Comparison of ENCODE assay signal across 9 cellular contexts in genomic region chr3:124217542-124217941, GRCh38.
A peak's percentile ranks its signal among the peaks of the same experiment; 100 is the strongest.
DNase-seq lines count a peak whose midpoint lies in the region; ATAC-seq, FAIRE-seq and TF ChIP-seq lines count a peak whose summit lies in the region.
"Had no signal": no experiment of that assay in that cellular context is flagged by ENCODE, and none has a peak within 500 bp of the region (broad histone marks: within the 10 kb centered on the region; RNA-seq: fewer than 3 reads in every experiment).

No MANE protein-coding gene starts in this region.

- TF ChIP-seq RAD21 in K562 (CRISPR knock-in tag; conservative IDR thresholded peaks at IDR 0.05 in 1 of 2, IDR thresholded peaks at IDR 0.05 in 1 of 2): no peak

- H2AFZ ChIP-seq in K562 (ENCODE audit: low read depth, low read length): no peak overlapping the region

- H3K27me3 ChIP-seq in K562 (ENCODE audit: control insufficient read depth in 2 of 2, insufficient read depth in 2 of 2, low read length in 2 of 2): no peaks in the 10 kb centered on the region
- H3K27me3 ChIP-seq in left lung: no peaks in the 10 kb centered on the region

- H3K27ac ChIP-seq in K562 (ENCODE audit: extremely low read depth, low read depth, low read length): no peak overlapping the region
- no peak overlapping the region for H3K27ac ChIP-seq in left lung

- H3K4me1 ChIP-seq in K562 (replicated peaks in 1 of 2; ENCODE audit: control insufficient read depth in 2 of 2, insufficient read depth in 2 of 2, low read length in 2 of 2) (no peaks in the 10 kb centered on the region), left lung (no peaks in the 10 kb centered on the region)

- ATAC-seq in K562: peak; percentile 57; the same call in 2 of the 3 replicates
- peak; percentile 90 for ATAC-seq in left lung

- DNase-seq in EH (ENCODE audit: low read depth) (peak; percentile 84), K562 (ENCODE audit: extremely low read depth in 1 of 4, low spot score in 3 of 4) (peak; percentile 20 to 43 (median 38)), left lung (peak in 1 of 2 donors; percentile 41), NCI-H345 (lab: John Stamatoyannopoulos, UW) (no peak), DMS153 (lab: John Stamatoyannopoulos, UW) (no peak), NCI-H526 (lab: John Stamatoyannopoulos, UW) (no peak)
- peak; percentile 70 for DNase-seq in Jurkat, Clone E6-1 (ENCODE audit: low read depth, low spot score)
- DNase-seq in activated effector memory CD4-positive, alpha-beta T cell treated with Interleukin-2 at 50 U/mL for 16 hours: no peak

- no peak overlapping the region for H3K4me2 ChIP-seq in K562 (ENCODE audit: insufficient read depth, low read length)

- H3K4me3 ChIP-seq in Jurkat, Clone E6-1 (ENCODE audit: low read length): no peak overlapping the region
- H3K4me3 ChIP-seq in K562 (no peak overlapping the region), left lung (no peak overlapping the region)

- in situ Hi-C loops in K562 (cut with MboI): no loop called here

- no peak for FAIRE-seq in K562 (lab: Jason Lieb, UNC)
- FAIRE-seq: colon had no signal

- H3K36me3 ChIP-seq in K562 (ENCODE audit: control insufficient read depth, insufficient read depth, low read length) (no peaks in the 10 kb centered on the region), left lung (no peaks in the 10 kb centered on the region)

- TF ChIP-seq CTCF in K562 (IDR thresholded peaks at IDR 0.05 in 2 of 3, conservative IDR thresholded peaks at IDR 0.05 in 1 of 3; ENCODE audit: insufficient read depth in 2 of 3, low read depth in 1 of 3, low read length in 3 of 3) (no peak), left lung (IDR thresholded peaks at IDR 0.05) (no peak)

- no peaks in the 10 kb centered on the region for H3K9me1 ChIP-seq in K562 (ENCODE audit: control insufficient read depth, insufficient read depth, low read length)

- no peaks in the 10 kb centered on the region for H4K20me1 ChIP-seq in K562 (replicated peaks; ENCODE audit: control insufficient read depth, insufficient read depth, low read length)

- no peak for TF ChIP-seq EP300 in K562 (IDR thresholded peaks at IDR 0.05; ENCODE audit: low read length)

- no peak overlapping the region for H3K9ac ChIP-seq in K562 (ENCODE audit: insufficient read depth in 1 of 2, low read depth in 2 of 2, low read length in 2 of 2)

- H3K79me2 ChIP-seq in K562 (ENCODE audit: control insufficient read depth, insufficient read depth, low read length): no peaks in the 10 kb centered on the region

- POLR2A ChIA-PET in K562 (lab: Yijun Ruan, JAX): no interaction called here

- CTCF ChIA-PET in K562 (lab: Yijun Ruan, JAX; ENCODE audit: low intra/inter-chr PET ratio): no interaction called here

- no TSS peak for BruUV-seq in K562 (replicated peaks; lab: Mats Ljungman, UMichigan)

- TF ChIP-seq POLR2A in K562 (conservative IDR thresholded peaks at IDR 0.05): no peak

- intact Hi-C loops in K562 (cut with micrococcal nuclease) (no loop called here), left lung (cut with DNase I) (no loop called here)

- H3K9me3 ChIP-seq in K562 (replicated peaks; ENCODE audit: control insufficient read depth, insufficient read depth, low read depth, low read length) (no peaks in the 10 kb centered on the region), left lung (no peaks in the 10 kb centered on the region)

- 0% methylated on average over 3 of the region's 3 CpGs for WGBS in K562 (ENCODE audit: insufficient coverage, low coverage, missing lambda C conversion rate)

TF ChIP-seq in K562, 482 proteins besides CTCF, POLR2A, EP300 and RAD21 (continues in another document):
- TF ChIP-seq EHMT2 (IDR thresholded peaks at IDR 0.05): peak; percentile 98
- TF ChIP-seq ZBTB40 (IDR thresholded peaks at IDR 0.05): peak; percentile 40; the same call in 1 of the 2 replicates
- TF ChIP-seq ZBTB40 (CRISPR knock-in tag; IDR thresholded peaks at IDR 0.05): no peak
- peak; percentile 89 for TF ChIP-seq CREM (IDR thresholded peaks at IDR 0.05; ENCODE audit: low read depth)
- TF ChIP-seq AFF1 (IDR thresholded peaks at IDR 0.05; ENCODE audit: low read depth in 1 of 2, partially characterized antibody in 2 of 2): peak in 1 of 2 experiments; percentile 81
- TF ChIP-seq ATF1 (CRISPR knock-in tag; IDR thresholded peaks at IDR 0.05): no peak
- TF ChIP-seq ATF1 (tag; IDR thresholded peaks at IDR 0.05): peak; percentile 66
- no peak for TF ChIP-seq CREB1 (IDR thresholded peaks at IDR 0.05)
- TF ChIP-seq CREB1 (CRISPR knock-in tag; IDR thresholded peaks at IDR 0.05): peak; percentile 49; the same call in 1 of the 2 replicates

Comparison
In these comparisons a context has a peak if more than half of its experiments do, and no peak if none do; other contexts are left out.
1. DNase-seq: peak in EH (single experiment), Jurkat, Clone E6-1 (single experiment) and K562 (4 of 4); none in NCI-H345 (single experiment), activated effector memory CD4-positive, alpha-beta T cell treated with Interleukin-2 at 50 U/mL for 16 hours (single experiment), DMS153 (single experiment) and NCI-H526 (0 of 2).